21 cellular contexts compared by ENCODE assay signal in genomic region chr15:34849364-34849959, GRCh38. TPM values are rescaled to one million over a fixed set of nuclear protein-coding genes. Genes with fewer than 3 reads are reported as not detected.
"Had no signal": no experiment of that assay in that cellular context is flagged by ENCODE, and none has a peak within 500 bp of the region (broad histone marks: within the 10 kb centered on the region; RNA-seq: fewer than 3 reads in every experiment).

No MANE protein-coding gene starts in this region.

- H3K27me3 ChIP-seq: SJSA1 had no signal

- H3K36me3 ChIP-seq: SJSA1 had no signal

- H3K9ac ChIP-seq: KMS-11 had no signal

- H3K27ac ChIP-seq: KMS-11, SJSA1, SK-N-MC had no signal

- H3K4me3 ChIP-seq: SJSA1, SK-N-MC had no signal

- H3K9me3 ChIP-seq: SJSA1 had no signal

- H3K4me2 ChIP-seq: KMS-11 had no signal

- FAIRE-seq: RCC 7860 had no signal

- DNase-seq: IMR-90, Kasumi-1, MM.1S, NCI-H1048, NCI-H1417 treated with DMSO at 0.1 percent for 48 hours, NCI-H146, NCI-H1694 treated with DMSO at 0.1 percent for 48 hours, NCI-H1930, NCI-H2081, NCI-H2107, NCI-H226, NCI-H510A, NCI-H524 treated with DMSO at 0.1 percent for 48 hours, Right ventricle myocardium superior, RPMI8226, SIG-M5 had no signal

RNA-seq across cellular contexts. Expression of gene ACTC1, which starts 54.1 kb away (rescaled TPM):
- total RNA-seq: HT-29 had no signal
